In genomic region chr5:126519637-126520592, GRCh38 we compare ENCODE assay signal across 8 cellular contexts.
DNase-seq lines count a peak whose midpoint lies in the region; ATAC-seq and TF ChIP-seq lines count a peak whose summit lies in the region.
"Had no signal": no experiment of that assay in that cellular context is flagged by ENCODE, and none has a peak within 500 bp of the region (broad histone marks: within the 10 kb centered on the region; RNA-seq: fewer than 3 reads in every experiment).

No MANE protein-coding gene starts in this region.

- H3K9ac ChIP-seq in colonic mucosa (ENCODE audit: low read depth in 2 of 2, low read length in 2 of 2): no peak overlapping the region

- intact Hi-C loops in colonic mucosa (cut with DNase I): no loop called here

- H3K36me3 ChIP-seq in colonic mucosa: no peaks in the 10 kb centered on the region
- H3K36me3 ChIP-seq in tibial nerve: no peaks in the 10 kb centered on the region

- ATAC-seq in HG02852 (IDR thresholded peaks at IDR 0.05; ENCODE audit: unreplicated experiment): no peak

- H3K4me1 ChIP-seq in colonic mucosa: peaks cover 7% of the 10 kb centered on the region
- H3K4me1 ChIP-seq in tibial nerve: peaks cover 0 to 77% (median 33%) of the 10 kb centered on the region in 4 donors

- TF ChIP-seq CTCF in colonic mucosa (IDR thresholded peaks at IDR 0.05): no peak
- no peak for TF ChIP-seq CTCF in tibial nerve (IDR thresholded peaks at IDR 0.05)

- no peak for TF ChIP-seq POLR2A in tibial nerve (IDR thresholded peaks at IDR 0.05)

- 33 to 42% methylated on average over 6 of the region's 6 CpGs for WGBS in tibial nerve, 2 donors

- peak in 1 of 2 donors; percentile 25 for TF ChIP-seq EP300 in tibial nerve (IDR thresholded peaks at IDR 0.05)

- no peaks in the 10 kb centered on the region for H3K27me3 ChIP-seq in colonic mucosa
- no peaks in the 10 kb centered on the region for H3K27me3 ChIP-seq in tibial nerve

- peak overlapping the region; percentile 47 for H3K27ac ChIP-seq in colonic mucosa
- peak overlapping the region; percentile 16 to 87 (median 72) for H3K27ac ChIP-seq in tibial nerve

- H3K9me3 ChIP-seq in colonic mucosa (no peaks in the 10 kb centered on the region), tibial nerve (no peaks in the 10 kb centered on the region)

- H3K4me3 ChIP-seq in colonic mucosa (no peak overlapping the region), tibial nerve (peak overlapping the region in 1 of 4 donors; percentile 23)

- DNase-seq in NCI-H69 (lab: John Stamatoyannopoulos, UW) (peak; percentile 61), colonic mucosa (peak; percentile 28), midbrain (lab: John Stamatoyannopoulos, UW) (peak; percentile 27), tibial nerve (ENCODE audit: low spot score in 2 of 2) (no peak), T-helper 2 cell (no peak)
- no peak for DNase-seq in NK-92 treated with Interleukin-12 subunit alpha and Interleukin-12 subunit beta, amount 100 ng/mL, for 24 hours (lab: John Stamatoyannopoulos, UW)
- DNase-seq: NCI-H2107 had no signal

Comparison
In these comparisons a context has a peak if more than half of its experiments do, and no peak if none do; other contexts are left out.
1. DNase-seq: peak in NCI-H69 (single experiment), colonic mucosa (single experiment) and midbrain (single experiment); none in tibial nerve (0 of 2), T-helper 2 cell (0 of 5) and NK-92 treated with Interleukin-12 subunit alpha and Interleukin-12 subunit beta, amount 100 ng/mL, for 24 hours (single experiment).